ENCODE assay signal across 8 cellular contexts in the genomic region with DNA sequence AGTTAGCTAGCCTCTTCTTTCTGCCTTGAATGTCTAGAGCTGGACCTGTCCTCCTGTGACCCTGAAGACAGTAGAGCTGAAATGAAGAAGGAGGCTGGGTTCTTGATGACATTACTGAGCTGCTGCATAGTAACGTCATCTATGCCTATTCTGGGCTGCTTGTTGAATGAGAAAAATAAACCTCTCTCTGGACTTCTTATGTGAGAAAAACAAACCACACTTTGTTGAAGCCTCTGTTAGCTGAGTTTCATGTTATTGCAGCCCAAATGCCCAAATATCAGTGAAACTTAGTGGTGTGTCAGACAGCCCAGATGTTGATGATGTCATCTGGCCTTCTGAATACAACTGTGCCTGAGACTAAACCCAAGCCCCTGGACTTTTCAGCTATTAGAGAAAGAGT.
DNase-seq lines count a peak whose midpoint lies in the region; ATAC-seq, FAIRE-seq and TF ChIP-seq lines count a peak whose summit lies in the region.

No MANE protein-coding gene starts in this region.

- H3K36me3 ChIP-seq in K562 (ENCODE audit: control insufficient read depth, insufficient read depth, low read length), result no peaks in the 10 kb centered on the region
- no peaks in the 10 kb centered on the region for H3K36me3 ChIP-seq in upper lobe of right lung
- H3K36me3 ChIP-seq in thyroid gland, result no peaks in the 10 kb centered on the region

- H3K79me2 ChIP-seq in K562 (ENCODE audit: control insufficient read depth, insufficient read depth, low read length), result no peaks in the 10 kb centered on the region

- peaks cover 0 to 6% of the 10 kb centered on the region in 2 experiments; a peak in 1 of 5 replicates for H3K27me3 ChIP-seq in K562 (ENCODE audit: control insufficient read depth in 2 of 2, insufficient read depth in 2 of 2, low read length in 2 of 2)
- H3K27me3 ChIP-seq in upper lobe of right lung, result peaks cover 12% of the 10 kb centered on the region
- no peaks in the 10 kb centered on the region for H3K27me3 ChIP-seq in thyroid gland

- H3K27ac ChIP-seq in K562 (ENCODE audit: extremely low read depth, low read depth, low read length), result no peak overlapping the region
- H3K27ac ChIP-seq in upper lobe of right lung, result no peak overlapping the region
- no peak overlapping the region for H3K27ac ChIP-seq in thyroid gland

- WGBS in K562 (ENCODE audit: insufficient coverage, low coverage, missing lambda C conversion rate), result 0% methylated on average over 1 of the region's 1 CpG
- WGBS in thyroid gland, 2 donors, result 59 to 72% methylated on average over 1 of the region's 1 CpG

- no peaks in the 10 kb centered on the region for H3K9me3 Mint-ChIP-seq in activated CD8-positive, alpha-beta T cell treated with anti-CD3 and anti-CD28 coated beads for 36 hours
- no peaks in the 10 kb centered on the region for H3K9me3 Mint-ChIP-seq in activated CD8-positive, alpha-beta T cell treated with anti-CD3 and anti-CD28 coated beads, Interleukin-2, amount 10 ng/mL, durations not matched to agents 7 days and 5 days (ENCODE audit: insufficient read depth)
- no peaks in the 10 kb centered on the region for H3K9me3 Mint-ChIP-seq in stimulated activated naive B cell treated with anti-CD40 and anti-IgM and Interleukin-4, amounts not matched to agents 10 μg/mL and 1 μg/mL and 100 μg/mL, for 72 hours

- no peak for TF ChIP-seq POLR2A in K562 (conservative IDR thresholded peaks at IDR 0.05)
- TF ChIP-seq POLR2A in thyroid gland (IDR thresholded peaks at IDR 0.05), result no peak

- FAIRE-seq in K562 (lab: Jason Lieb, UNC), result no peak

- H3K4me2 ChIP-seq in K562 (ENCODE audit: insufficient read depth, low read length), result no peak overlapping the region

- peaks cover 14% of the 10 kb centered on the region for H3K27me3 Mint-ChIP-seq in activated CD8-positive, alpha-beta T cell treated with anti-CD3 and anti-CD28 coated beads for 36 hours
- peaks cover 7% of the 10 kb centered on the region for H3K27me3 Mint-ChIP-seq in activated CD8-positive, alpha-beta T cell treated with anti-CD3 and anti-CD28 coated beads, Interleukin-2, amount 10 ng/mL, durations not matched to agents 7 days and 5 days (ENCODE audit: low read depth)
- no peaks in the 10 kb centered on the region for H3K27me3 Mint-ChIP-seq in stimulated activated naive B cell treated with anti-CD40 and anti-IgM and Interleukin-4, amounts not matched to agents 10 μg/mL and 1 μg/mL and 100 μg/mL, for 72 hours

- peak; percentile 51 for DNase-seq in activated CD8-positive, alpha-beta T cell treated with anti-CD3 and anti-CD28 coated beads for 36 hours
- no peak for DNase-seq in activated CD8-positive, alpha-beta T cell treated with anti-CD3 and anti-CD28 coated beads, Interleukin-2, amount 10 ng/mL, durations not matched to agents 7 days and 5 days
- DNase-seq in K562 (ENCODE audit: extremely low read depth in 1 of 4, low spot score in 3 of 4) (no peak), upper lobe of right lung (no peak), thyroid gland (no peak), NCI-H526 treated with DMSO at 0.1 percent for 48 hours (lab: John Stamatoyannopoulos, UW) (no peak)
- peak; percentile 31 for DNase-seq in stimulated activated naive B cell treated with anti-CD40 and anti-IgM and Interleukin-4, amounts not matched to agents 10 μg/mL and 1 μg/mL and 100 μg/mL, for 72 hours

- H3K9me3 ChIP-seq in K562 (replicated peaks; ENCODE audit: control insufficient read depth, insufficient read depth, low read depth, low read length) (no peaks in the 10 kb centered on the region), upper lobe of right lung (no peaks in the 10 kb centered on the region), thyroid gland (no peaks in the 10 kb centered on the region)

- no TSS peak for BruUV-seq in K562 (replicated peaks; lab: Mats Ljungman, UMichigan)

- no peak overlapping the region for H3K9ac ChIP-seq in K562 (ENCODE audit: insufficient read depth in 1 of 2, low read depth in 2 of 2, low read length in 2 of 2)

- peak overlapping the region; percentile 8 for H3K27ac Mint-ChIP-seq in activated CD8-positive, alpha-beta T cell treated with anti-CD3 and anti-CD28 coated beads for 36 hours
- H3K27ac Mint-ChIP-seq in activated CD8-positive, alpha-beta T cell treated with anti-CD3 and anti-CD28 coated beads, Interleukin-2, amount 10 ng/mL, durations not matched to agents 7 days and 5 days, result no peak overlapping the region
- H3K27ac Mint-ChIP-seq in stimulated activated naive B cell treated with anti-CD40 and anti-IgM and Interleukin-4, amounts not matched to agents 10 μg/mL and 1 μg/mL and 100 μg/mL, for 72 hours, result peak overlapping the region; percentile 73

- H2AFZ ChIP-seq in K562 (ENCODE audit: low read depth, low read length), result no peak overlapping the region; the same call in 1 of the 2 replicates

- H4K20me1 ChIP-seq in K562 (replicated peaks; ENCODE audit: control insufficient read depth, insufficient read depth, low read length), result no peaks in the 10 kb centered on the region

- no peak for TF ChIP-seq EP300 in K562 (IDR thresholded peaks at IDR 0.05; ENCODE audit: low read length)

- H3K4me3 ChIP-seq in K562 (no peak overlapping the region), upper lobe of right lung (no peak overlapping the region), thyroid gland (replicated peaks in 1 of 3) (no peak overlapping the region)

- no peak overlapping the region for H3K4me3 Mint-ChIP-seq in activated CD8-positive, alpha-beta T cell treated with anti-CD3 and anti-CD28 coated beads for 36 hours
- no peak overlapping the region for H3K4me3 Mint-ChIP-seq in activated CD8-positive, alpha-beta T cell treated with anti-CD3 and anti-CD28 coated beads, Interleukin-2, amount 10 ng/mL, durations not matched to agents 7 days and 5 days
- peak overlapping the region in 1 of 2 donors; percentile 17 for H3K4me3 Mint-ChIP-seq in stimulated activated naive B cell treated with anti-CD40 and anti-IgM and Interleukin-4, amounts not matched to agents 10 μg/mL and 1 μg/mL and 100 μg/mL, for 72 hours

- in situ Hi-C loops in K562 (cut with MboI), result loop anchor here (10.0 to 25.0 kb wide), 3 partner anchors 668 to 893 kb away; no protein-coding TSS in a partner anchor

- peaks cover 19% of the 10 kb centered on the region for H3K4me1 Mint-ChIP-seq in activated CD8-positive, alpha-beta T cell treated with anti-CD3 and anti-CD28 coated beads for 36 hours (ENCODE audit: low read depth)
- H3K4me1 Mint-ChIP-seq in activated CD8-positive, alpha-beta T cell treated with anti-CD3 and anti-CD28 coated beads, Interleukin-2, amount 10 ng/mL, durations not matched to agents 7 days and 5 days (ENCODE audit: low read depth), result peaks cover 35% of the 10 kb centered on the region
- peaks cover 26 to 41% of the 10 kb centered on the region in 2 donors for H3K4me1 Mint-ChIP-seq in stimulated activated naive B cell treated with anti-CD40 and anti-IgM and Interleukin-4, amounts not matched to agents 10 μg/mL and 1 μg/mL and 100 μg/mL, for 72 hours

- H3K36me3 Mint-ChIP-seq in activated CD8-positive, alpha-beta T cell treated with anti-CD3 and anti-CD28 coated beads for 36 hours (ENCODE audit: low read depth), result no peaks in the 10 kb centered on the region
- H3K36me3 Mint-ChIP-seq in activated CD8-positive, alpha-beta T cell treated with anti-CD3 and anti-CD28 coated beads, Interleukin-2, amount 10 ng/mL, durations not matched to agents 7 days and 5 days (ENCODE audit: low read depth), result no peaks in the 10 kb centered on the region
- H3K36me3 Mint-ChIP-seq in stimulated activated naive B cell treated with anti-CD40 and anti-IgM and Interleukin-4, amounts not matched to agents 10 μg/mL and 1 μg/mL and 100 μg/mL, for 72 hours, result no peaks in the 10 kb centered on the region

- no peaks in the 10 kb centered on the region for H3K9me1 ChIP-seq in K562 (ENCODE audit: control insufficient read depth, insufficient read depth, low read length)

- peaks cover 0 to 6% of the 10 kb centered on the region in 2 experiments; a peak in 2 of 5 replicates for H3K4me1 ChIP-seq in K562 (replicated peaks in 1 of 2; ENCODE audit: control insufficient read depth in 2 of 2, insufficient read depth in 2 of 2, low read length in 2 of 2)
- peaks cover 5% of the 10 kb centered on the region for H3K4me1 ChIP-seq in upper lobe of right lung
- H3K4me1 ChIP-seq in thyroid gland, result peaks cover 0 to 5% of the 10 kb centered on the region in 2 donors

- POLR2A ChIA-PET in activated CD8-positive, alpha-beta T cell treated with anti-CD3 and anti-CD28 coated beads for 36 hours (lab: Charles Lee), result interaction anchor here (0.6 to 1.2 kb wide), 2 partner anchors 131 to 242 kb away, joined by 3 to 4 read pairs; no protein-coding TSS in a partner anchor
- POLR2A ChIA-PET in activated CD8-positive, alpha-beta T cell treated with anti-CD3 and anti-CD28 coated beads, Interleukin-2, amount 10 ng/mL, durations not matched to agents 7 days and 5 days (lab: Charles Lee), result interaction anchor here (0.9 to 1.5 kb wide), 4 partner anchors 36 to 243 kb away, joined by 3 to 6 read pairs (median 3); partner anchors contain the start of gene FUT8
- POLR2A ChIA-PET in K562 (lab: Yijun Ruan, JAX), result interaction anchor here (1.3 to 1.5 kb wide), 2 partner anchors 14 to 26 kb away, joined by 3 to 4 read pairs; no protein-coding TSS in a partner anchor

- intact Hi-C loops in activated CD8-positive, alpha-beta T cell treated with anti-CD3 and anti-CD28 coated beads for 36 hours (cut with micrococcal nuclease), result loop anchor here (5.0 to 10.0 kb wide), 2 partner anchors 243 to 785 kb away; partner anchors contain the start of gene FUT8
- intact Hi-C loops in K562 (cut with micrococcal nuclease), result loop anchor here (5.0 to 10.0 kb wide), 4 partner anchors 43 to 905 kb away; no protein-coding TSS in a partner anchor
- intact Hi-C loops in upper lobe of right lung (cut with DNase I), result loop anchor here (10.0 kb wide), 1 partner anchor 655 kb away; no protein-coding TSS in a partner anchor
- intact Hi-C loops in thyroid gland (cut with DNase I), result loop anchor here (5.0 kb wide), 2 partner anchors 658 to 788 kb away; no protein-coding TSS in a partner anchor

- no peak for TF ChIP-seq RAD21 in K562 (CRISPR knock-in tag; conservative IDR thresholded peaks at IDR 0.05 in 1 of 2, IDR thresholded peaks at IDR 0.05 in 1 of 2)

- peak; percentile 71 for ATAC-seq in activated CD8-positive, alpha-beta T cell treated with anti-CD3 and anti-CD28 coated beads for 36 hours
- ATAC-seq in activated CD8-positive, alpha-beta T cell treated with anti-CD3 and anti-CD28 coated beads, Interleukin-2, amount 10 ng/mL, durations not matched to agents 7 days and 5 days, result no peak
- ATAC-seq in HG03060 (IDR thresholded peaks at IDR 0.05; ENCODE audit: low read depth, unreplicated experiment) (peak; percentile 87), K562 (no peak), upper lobe of right lung (no peak)
- peak; percentile 79 to 89 for ATAC-seq in stimulated activated naive B cell treated with anti-CD40 and anti-IgM and Interleukin-4, amounts not matched to agents 10 μg/mL and 1 μg/mL and 100 μg/mL, for 72 hours (replicated peaks)

- CTCF ChIA-PET in activated CD8-positive, alpha-beta T cell treated with anti-CD3 and anti-CD28 coated beads for 36 hours (lab: Charles Lee), result interaction anchor here (0.7 to 3.7 kb wide), 9 partner anchors 52 to 790 kb away, joined by 3 to 18 read pairs (median 4); partner anchors contain the start of gene FUT8
- CTCF ChIA-PET in activated CD8-positive, alpha-beta T cell treated with anti-CD3 and anti-CD28 coated beads, Interleukin-2, amount 10 ng/mL, durations not matched to agents 7 days and 5 days (lab: Charles Lee), result interaction anchor here (0.8 to 3.5 kb wide), 14 partner anchors 9 to 1189 kb away, joined by 3 to 18 read pairs (median 4); partner anchors contain the start of gene FUT8
- CTCF ChIA-PET in K562 (lab: Yijun Ruan, JAX; ENCODE audit: low intra/inter-chr PET ratio), result no interaction called here

- no peak for TF ChIP-seq CTCF in activated CD8-positive, alpha-beta T cell treated with anti-CD3 and anti-CD28 coated beads for 36 hours (IDR thresholded peaks at IDR 0.05)
- TF ChIP-seq CTCF in K562 (IDR thresholded peaks at IDR 0.05 in 2 of 3, conservative IDR thresholded peaks at IDR 0.05 in 1 of 3; ENCODE audit: insufficient read depth in 2 of 3, low read depth in 1 of 3, low read length in 3 of 3), result no peak
- TF ChIP-seq CTCF in upper lobe of right lung (IDR thresholded peaks at IDR 0.05), result no peak
- TF ChIP-seq CTCF in thyroid gland (IDR thresholded peaks at IDR 0.05), result no peak

Comparison
In these comparisons a context has a peak if more than half of its experiments do, and no peak if none do; other contexts are left out.
1. ATAC-seq: peak in activated CD8-positive, alpha-beta T cell treated with anti-CD3 and anti-CD28 coated beads for 36 hours (single experiment), HG03060 (single experiment) and stimulated activated naive B cell treated with anti-CD40 and anti-IgM and Interleukin-4, amounts not matched to agents 10 μg/mL and 1 μg/mL and 100 μg/mL, for 72 hours (2 of 2); none in activated CD8-positive, alpha-beta T cell treated with anti-CD3 and anti-CD28 coated beads, Interleukin-2, amount 10 ng/mL, durations not matched to agents 7 days and 5 days (single experiment), K562 (single experiment) and upper lobe of right lung (single experiment).
2. DNase-seq: peak in activated CD8-positive, alpha-beta T cell treated with anti-CD3 and anti-CD28 coated beads for 36 hours (single experiment) and stimulated activated naive B cell treated with anti-CD40 and anti-IgM and Interleukin-4, amounts not matched to agents 10 μg/mL and 1 μg/mL and 100 μg/mL, for 72 hours (single experiment); none in activated CD8-positive, alpha-beta T cell treated with anti-CD3 and anti-CD28 coated beads, Interleukin-2, amount 10 ng/mL, durations not matched to agents 7 days and 5 days (single experiment), K562 (0 of 4), upper lobe of right lung (single experiment), thyroid gland (0 of 2) and NCI-H526 treated with DMSO at 0.1 percent for 48 hours (single experiment).